ENCODE assay signal across 8 cellular contexts in genomic region chr5:157858527-157859226, GRCh38. TPM values are rescaled to one million over a fixed set of nuclear protein-coding genes. Genes with fewer than 3 reads are reported as not detected.
DNase-seq lines count a peak whose midpoint lies in the region; ATAC-seq and TF ChIP-seq lines count a peak whose summit lies in the region.

Gene CLINT1, minus strand, starts transcription at chr5:157859145. Its CDS starts 175 bp downstream, at chr5:157858970.

- DNase-seq in GM10266 (ENCODE audit: extremely low spot score) (peak; percentile 83), NCI-H1417 treated with DMSO at 0.1 percent for 48 hours (lab: John Stamatoyannopoulos, UW) (peak; percentile 6), T-helper 1 cell (peak; percentile 72 to 90 (median 82)), adrenal gland (peak; percentile 89 to 95 (median 92)), cardiac septum (ENCODE audit: low spot score) (peak; percentile 97), pons (ENCODE audit: low spot score) (peak; percentile 88), transverse colon (peak; percentile 94)

- H3K4me1 ChIP-seq in adrenal gland (replicated peaks in 1 of 2) (peaks cover 0 to 44% of the 10 kb centered on the region in 2 donors), transverse colon (peaks cover 13 to 52% (median 26%) of the 10 kb centered on the region in 4 donors)

- H3K27ac ChIP-seq in adrenal gland, result peak within 1 kb of the TSS in 4 of 5 donors; percentile 82 to 88 (median 84)
- peak within 1 kb of the TSS; percentile 88 to 94 (median 91) for H3K27ac ChIP-seq in transverse colon

- peak; percentile 63 for ATAC-seq in HG02642 (IDR thresholded peaks at IDR 0.05; ENCODE audit: poor library complexity, unreplicated experiment)

- in situ Hi-C loops in transverse colon (cut with MboI; ENCODE audit: low pct_ligation_motif_present in 1 of 4, low pct_unique_long_range_greater_than_20kb in 1 of 4, low sequenced_read_pairs in 3 of 4), result no loop called here

- H3K36me3 ChIP-seq in adrenal gland (replicated peaks in 1 of 2) (no peaks in the 10 kb centered on the region), transverse colon (no peaks in the 10 kb centered on the region)

- intact Hi-C loops in adrenal gland (cut with DNase I) (no loop called here), cardiac septum (cut with DNase I) (loop anchor here (5.0 to 10.0 kb wide), 3 partner anchors 36 to 136 kb away; no protein-coding TSS in a partner anchor), transverse colon (cut with DNase I; ENCODE audit: low total_unique reads) (loop anchor here (10.0 kb wide), 1 partner anchor 136 kb away; no protein-coding TSS in a partner anchor)

- peak; percentile 38 to 79 for TF ChIP-seq POLR2A in adrenal gland (IDR thresholded peaks at IDR 0.05)
- peak; percentile 82 for TF ChIP-seq POLR2A in transverse colon (IDR thresholded peaks at IDR 0.05)

- H3K27me3 ChIP-seq in adrenal gland (no peaks in the 10 kb centered on the region), transverse colon (no peaks in the 10 kb centered on the region)

- 0% methylated on average over 14 to 59 of the region's 59 CpGs for WGBS in adrenal gland, 4 donors
- WGBS in transverse colon (ENCODE audit: low coverage in 1 of 2), 2 donors, result 1 to 2% methylated on average over 7 to 57 of the region's 59 CpGs

- H3K4me3 ChIP-seq in adrenal gland (peak within 1 kb of the TSS; percentile 57 to 76 (median 72)), transverse colon (peak within 1 kb of the TSS; percentile 80 to 93 (median 87))

- no peak for TF ChIP-seq EP300 in transverse colon (IDR thresholded peaks at IDR 0.05; ENCODE audit: low read depth)

- TF ChIP-seq CTCF in GM10266 (IDR thresholded peaks at IDR 0.05; ENCODE audit: control insufficient read depth, insufficient read depth, low read depth, missing control alignments) (no peak), adrenal gland (IDR thresholded peaks at IDR 0.05) (no peak), transverse colon (IDR thresholded peaks at IDR 0.05) (peak in 1 of 5 experiments; percentile 13)

- no peaks in the 10 kb centered on the region for H3K9me3 ChIP-seq in adrenal gland (replicated peaks in 1 of 3)
- H3K9me3 ChIP-seq in transverse colon, result no peaks in the 10 kb centered on the region

RNA-seq across cellular contexts. Expression of gene CLINT1, which starts in this region (rescaled TPM):
- total RNA-seq in adrenal gland (10 to 100 TPM; 48.3 to 76.3 (median 64.7) TPM), cardiac septum (53.0 TPM), transverse colon (100 to 1,000 TPM in 3 of 4 donors, 10 to 100 TPM in 1; 75.6 to 174 (median 131) TPM)
- polyA plus RNA-seq in adrenal gland, result 100 to 1,000 TPM in 1 of 3 donors, 10 to 100 TPM in 2; 17.1 to 101 (median 19.9) TPM

Comparison
In these comparisons a context has a peak if more than half of its experiments do, and no peak if none do; other contexts are left out.
1. Peak in every context shown above with its lines: DNase-seq, ATAC-seq, H3K4me3 ChIP-seq and H3K27ac ChIP-seq.
2. DNase-seq: peak in every context shown above with its lines; median percentile 97 in cardiac septum; 94 in transverse colon; 92 in adrenal gland; 88 in pons; 83 in GM10266; 82 in T-helper 1 cell; 6 in NCI-H1417 treated with DMSO at 0.1 percent for 48 hours.
3. intact Hi-C loops: an anchor here in cardiac septum (5.0 to 10.0 kb wide) and transverse colon (10.0 kb wide); none called in adrenal gland.